8 cellular contexts compared by ENCODE assay signal in the genomic region with DNA sequence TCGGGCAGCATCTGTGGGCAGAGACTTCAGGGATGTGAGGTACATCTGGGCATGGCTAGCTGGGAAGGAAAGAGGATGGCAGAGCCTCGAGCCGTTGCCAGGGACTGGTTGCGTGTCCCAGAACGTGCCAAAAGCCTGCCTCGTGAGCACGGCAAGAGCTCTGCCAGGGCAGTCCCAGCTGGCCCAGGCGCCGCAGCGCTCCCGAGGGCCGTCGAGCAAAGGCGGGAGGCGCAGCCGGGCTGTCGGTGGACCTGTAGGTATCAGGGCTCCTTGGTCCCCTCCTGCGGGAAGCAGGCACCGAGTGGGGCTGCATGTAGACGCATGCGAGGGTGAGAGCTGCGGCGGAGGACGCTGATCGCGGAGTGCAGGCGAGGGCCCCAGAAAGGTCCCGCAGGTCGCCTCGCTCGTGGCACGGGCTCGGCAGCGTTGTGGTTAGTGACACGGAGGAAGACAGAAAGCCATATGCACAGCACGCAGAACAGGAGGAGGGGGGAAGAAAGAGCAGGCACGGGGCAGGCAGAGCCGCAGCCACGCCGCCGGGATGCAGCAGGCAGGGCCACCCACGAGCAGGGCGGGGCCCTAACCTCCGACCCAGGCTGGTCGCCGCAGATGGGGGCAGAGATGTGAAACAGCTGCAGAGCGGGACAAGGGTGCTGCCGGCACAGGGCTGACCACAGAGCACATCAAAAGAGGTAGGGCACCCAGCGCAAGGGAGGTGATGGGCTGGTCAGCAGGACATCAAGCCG. TPM values are rescaled to one million over a fixed set of nuclear protein-coding genes. Genes with fewer than 3 reads are reported as not detected.
DNase-seq lines count a peak whose midpoint lies in the region; ATAC-seq lines count a peak whose summit lies in the region.
"Had no signal": no experiment of that assay in that cellular context is flagged by ENCODE, and none has a peak within 500 bp of the region (broad histone marks: within the 10 kb centered on the region; RNA-seq: fewer than 3 reads in every experiment).

No MANE protein-coding gene starts in this region.

- H3K27me3 Mint-ChIP-seq in immature natural killer cell (ENCODE audit: low read depth in 3 of 3) = peaks cover 2 to 15% (median 12%) of the 10 kb centered on the region in 3 donors

- H3K4me3 Mint-ChIP-seq in immature natural killer cell = peak overlapping the region; percentile 77 to 89 (median 85)

- no peaks in the 10 kb centered on the region for H3K36me3 Mint-ChIP-seq in immature natural killer cell

- no peaks in the 10 kb centered on the region for H3K9me3 Mint-ChIP-seq in immature natural killer cell

- H3K27ac Mint-ChIP-seq in immature natural killer cell = peak overlapping the region; percentile 74 to 96 (median 92)

- ATAC-seq in stimulated activated naive CD8-positive, alpha-beta T cell treated with anti-CD3 and anti-CD28 coated beads, Interleukin-15, Interleukin-2, amounts not matched to agents 100 U/mL and 50 U/mL, for 24 hours = peak; percentile 55
- no peak for ATAC-seq in HG03342 (IDR thresholded peaks at IDR 0.05; ENCODE audit: unreplicated experiment)

- H3K4me1 Mint-ChIP-seq in immature natural killer cell = peaks cover 60 to 70% of the 10 kb centered on the region in 2 donors

- DNase-seq in NCI-H69 (lab: John Stamatoyannopoulos, UW) (peak; percentile 31), immature natural killer cell (peak; percentile 67 to 79 (median 73))
- peak; percentile 75 for DNase-seq in activated effector memory CD4-positive, alpha-beta T cell treated with anti-CD3 and anti-CD28 coated beads, Interleukin-2, amount 50 U/mL, for 16 hours
- DNase-seq in stimulated activated naive CD8-positive, alpha-beta T cell treated with anti-CD3 and anti-CD28 coated beads, Interleukin-15, Interleukin-2, amounts not matched to agents 100 U/mL and 50 U/mL, for 24 hours = peak; percentile 48
- DNase-seq in NK-92 treated with Interleukin-12 subunit alpha and Interleukin-12 subunit beta, amount 100 ng/mL, for 24 hours (lab: John Stamatoyannopoulos, UW) = no peak
- DNase-seq in activated CD4-positive, CD25-positive, alpha-beta regulatory T cell treated with anti-CD3 and anti-CD28 coated beads, Interleukin-2, amount 50 U/mL, for 72 hours = no peak
- DNase-seq: NCI-H1436 had no signal

RNA-seq across cellular contexts. Expression of a gene that starts 18.0 kb away (rescaled TPM):
- 100 to 1,000 TPM; 437 to 767 (median 593) TPM for polyA plus RNA-seq in immature natural killer cell

RNA-seq across cellular contexts. Expression of a gene that starts 20.8 kb away (rescaled TPM):
- polyA plus RNA-seq in immature natural killer cell = under 1 TPM in 1 of 3 donors, not detected in 2; 0.35 TPM

RNA-seq across cellular contexts. Expression of a gene that starts 32.1 kb away (rescaled TPM):
- polyA plus RNA-seq in immature natural killer cell = 1 to 10 TPM in 1 of 3 donors, under 1 TPM in 1, not detected in 1; 0.54 to 2.0 TPM

RNA-seq across cellular contexts. Expression of a gene that starts 36.1 kb away (rescaled TPM):
- polyA plus RNA-seq in immature natural killer cell = not detected

RNA-seq across cellular contexts. Expression of a gene that starts 48.6 kb away (rescaled TPM):
- polyA plus RNA-seq in immature natural killer cell = not detected

Comparison
In these comparisons a context has a peak if more than half of its experiments do, and no peak if none do; other contexts are left out.
1. DNase-seq: peak in NCI-H69 (single experiment), activated effector memory CD4-positive, alpha-beta T cell treated with anti-CD3 and anti-CD28 coated beads, Interleukin-2, amount 50 U/mL, for 16 hours (single experiment), immature natural killer cell (3 of 3) and stimulated activated naive CD8-positive, alpha-beta T cell treated with anti-CD3 and anti-CD28 coated beads, Interleukin-15, Interleukin-2, amounts not matched to agents 100 U/mL and 50 U/mL, for 24 hours (single experiment); none in NK-92 treated with Interleukin-12 subunit alpha and Interleukin-12 subunit beta, amount 100 ng/mL, for 24 hours (single experiment) and activated CD4-positive, CD25-positive, alpha-beta regulatory T cell treated with anti-CD3 and anti-CD28 coated beads, Interleukin-2, amount 50 U/mL, for 72 hours (single experiment).